ENCODE assay signal across 23 cellular contexts in genomic region chr3:25396251-25396650, GRCh38. TPM values are rescaled to one million over a fixed set of nuclear protein-coding genes. Genes with fewer than 3 reads are reported as not detected.
"Had no signal": no experiment of that assay in that cellular context is flagged by ENCODE, and none has a peak within 500 bp of the region (broad histone marks: within the 10 kb centered on the region; RNA-seq: fewer than 3 reads in every experiment).

No MANE protein-coding gene starts in this region.

- H3K27ac Mint-ChIP-seq: activated CD4-positive, alpha-beta T cell treated with anti-CD3 and anti-CD28 coated beads for 36 hours; activated CD8-positive, alpha-beta memory T cell treated with anti-CD3 and anti-CD28 coated beads, Interleukin-2, amount 10 ng/mL, durations not matched to agents 7 days and 5 days; activated CD8-positive, alpha-beta T cell treated with anti-CD3 and anti-CD28 coated beads, Interleukin-2, amount 10 ng/mL, durations not matched to agents 7 days and 5 days; activated naive CD4-positive, alpha-beta T cell treated with anti-CD3 and anti-CD28 coated beads, Interleukin-2, amount 50 U/mL, for 24 hours; activated naive CD8-positive, alpha-beta T cell treated with anti-CD3 and anti-CD28 coated beads, Interleukin-2, amount 50 U/mL, for 24 hours; activated T-helper 2 cell treated with anti-CD3 and anti-CD28 coated beads, Interferon-gamma antibody, Interleukin-2, Interleukin-4, amounts not matched to agents 10 μg/mL and 5 μg/mL and 100 μg/mL, durations not matched to agents 14 hours and 24 hours and 36 hours; progenitor cell of endocrine pancreas had no signal

- H3K27ac ChIP-seq: neutrophil, right lobe of liver, transverse colon, uterus had no signal

- H3K36me3 Mint-ChIP-seq: activated CD8-positive, alpha-beta memory T cell treated with anti-CD3 and anti-CD28 coated beads, Interleukin-2, amount 10 ng/mL, durations not matched to agents 7 days and 5 days; activated naive CD4-positive, alpha-beta T cell treated with anti-CD3 and anti-CD28 coated beads, Interleukin-2, amount 50 U/mL, for 24 hours had no signal

- H3K9me3 ChIP-seq: mucosa of descending colon, neutrophil, right lobe of liver, transverse colon, uterus had no signal

- DNase-seq: activated CD4-positive, alpha-beta T cell treated with anti-CD3 and anti-CD28 coated beads for 36 hours; activated CD4-positive, CD25-positive, alpha-beta regulatory T cell; activated CD8-positive, alpha-beta memory T cell treated with anti-CD3 and anti-CD28 coated beads, Interleukin-2, amount 10 ng/mL, durations not matched to agents 7 days and 5 days; activated CD8-positive, alpha-beta T cell treated with anti-CD3 and anti-CD28 coated beads, Interleukin-2, amount 10 ng/mL, durations not matched to agents 7 days and 5 days; activated naive CD8-positive, alpha-beta T cell treated with anti-CD3 and anti-CD28 coated beads, Interleukin-2, amount 50 U/mL, for 24 hours; activated T-cell treated with anti-CD3 and anti-CD28 coated beads, Interleukin-2, amount 50 U/mL, for 48 hours; amygdala; caudate nucleus; glutamatergic neuron; islet precursor cell; left cardiac atrium; left ventricle myocardium superior; mucosa of descending colon; right lobe of liver; stimulated activated CD4-positive, alpha-beta T cell treated with anti-CD3 and anti-CD28 coated beads, Interleukin-2, amount 100 ng/mL, for 48 hours; stimulated activated naive CD4-positive, alpha-beta T cell treated with Interleukin-2 at 50 U/mL for 16 hours; transverse colon; uterus had no signal

- H3K4me3 ChIP-seq: mucosa of descending colon, right lobe of liver, transverse colon, uterus had no signal

- H3K4me1 Mint-ChIP-seq: activated CD4-positive, alpha-beta T cell treated with anti-CD3 and anti-CD28 coated beads for 36 hours; activated CD8-positive, alpha-beta memory T cell treated with anti-CD3 and anti-CD28 coated beads, Interleukin-2, amount 10 ng/mL, durations not matched to agents 7 days and 5 days; activated naive CD4-positive, alpha-beta T cell treated with anti-CD3 and anti-CD28 coated beads, Interleukin-2, amount 50 U/mL, for 24 hours; activated naive CD8-positive, alpha-beta T cell treated with anti-CD3 and anti-CD28 coated beads, Interleukin-2, amount 50 U/mL, for 24 hours had no signal

- H3K27me3 ChIP-seq: neutrophil, right lobe of liver, transverse colon, uterus had no signal

- H3K27me3 Mint-ChIP-seq: activated CD4-positive, alpha-beta T cell treated with anti-CD3 and anti-CD28 coated beads for 36 hours; activated CD8-positive, alpha-beta memory T cell treated with anti-CD3 and anti-CD28 coated beads, Interleukin-2, amount 10 ng/mL, durations not matched to agents 7 days and 5 days had no signal

- H3K4me3 Mint-ChIP-seq: activated CD4-positive, alpha-beta T cell treated with anti-CD3 and anti-CD28 coated beads for 36 hours; activated CD8-positive, alpha-beta memory T cell treated with anti-CD3 and anti-CD28 coated beads, Interleukin-2, amount 10 ng/mL, durations not matched to agents 7 days and 5 days; activated CD8-positive, alpha-beta T cell treated with anti-CD3 and anti-CD28 coated beads, Interleukin-2, amount 10 ng/mL, durations not matched to agents 7 days and 5 days; activated naive CD4-positive, alpha-beta T cell treated with anti-CD3 and anti-CD28 coated beads, Interleukin-2, amount 50 U/mL, for 24 hours; activated naive CD8-positive, alpha-beta T cell treated with anti-CD3 and anti-CD28 coated beads, Interleukin-2, amount 50 U/mL, for 24 hours had no signal

- H3K4me1 ChIP-seq: right lobe of liver, transverse colon, uterus had no signal

- H3K36me3 ChIP-seq: neutrophil, right lobe of liver, transverse colon, uterus had no signal

RNA-seq across cellular contexts. Expression of gene RARB, which starts 31.8 kb away (rescaled TPM):
- total RNA-seq: activated CD4-positive, alpha-beta T cell treated with anti-CD3 and anti-CD28 coated beads for 36 hours; activated CD8-positive, alpha-beta memory T cell treated with anti-CD3 and anti-CD28 coated beads, Interleukin-2, amount 10 ng/mL, durations not matched to agents 7 days and 5 days; activated CD8-positive, alpha-beta T cell treated with anti-CD3 and anti-CD28 coated beads, Interleukin-2, amount 10 ng/mL, durations not matched to agents 7 days and 5 days; activated T-helper 2 cell treated with anti-CD3 and anti-CD28 coated beads, Interferon-gamma antibody, Interleukin-2, Interleukin-4, amounts not matched to agents 10 μg/mL and 5 μg/mL and 100 μg/mL, durations not matched to agents 14 hours and 24 hours and 36 hours; natural killer cell treated with Interleukin-12 subunit alpha and Interleukin-12 subunit beta and Interleukin-15 and Interleukin-18, amount 100 ng/mL, for 72 hours had no signal
